21 cellular contexts compared by ENCODE assay signal in the genomic region with DNA sequence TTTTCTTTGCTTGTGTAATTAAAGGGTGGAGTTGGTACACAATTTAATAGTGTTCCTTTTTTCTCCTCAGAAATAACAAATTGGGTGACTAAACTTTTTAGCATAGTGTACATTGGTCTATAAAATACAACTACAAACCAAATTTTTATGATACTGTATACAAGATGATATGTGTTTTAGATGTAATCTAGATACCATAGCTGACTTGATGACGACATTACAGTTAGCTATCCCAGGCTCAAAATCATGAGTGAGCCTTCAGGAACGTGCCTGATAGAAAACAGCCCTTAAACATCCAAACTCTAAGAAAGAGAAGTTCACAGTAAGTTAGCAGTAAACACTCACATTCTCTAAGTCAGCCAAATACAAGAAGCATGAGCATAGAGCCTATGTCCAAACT.
A peak's percentile ranks its signal among the peaks of the same experiment; 100 is the strongest.
DNase-seq lines count a peak whose midpoint lies in the region; ATAC-seq and TF ChIP-seq lines count a peak whose summit lies in the region.
"Had no signal": no experiment of that assay in that cellular context is flagged by ENCODE, and none has a peak within 500 bp of the region (broad histone marks: within the 10 kb centered on the region; RNA-seq: fewer than 3 reads in every experiment).

No MANE protein-coding gene starts in this region.

- CTCF ChIA-PET in OCI-LY7 (lab: Charles Lee; ENCODE audit: unreplicated experiment) = no interaction called here
- CTCF ChIA-PET in naive thymus-derived CD4-positive, alpha-beta T cell (lab: Charles Lee) = no interaction called here

- no peaks in the 10 kb centered on the region for H3K27me3 ChIP-seq in SJCRH30
- no peaks in the 10 kb centered on the region for H3K27me3 ChIP-seq in naive thymus-derived CD4-positive, alpha-beta T cell (ENCODE audit: control insufficient read depth in 2 of 2, insufficient read depth in 2 of 2, low read length in 2 of 2)
- H3K27me3 ChIP-seq: adrenal gland, heart right ventricle, right atrium auricular region, SJSA1 had no signal

- H3K27ac Mint-ChIP-seq in naive thymus-derived CD4-positive, alpha-beta T cell = no peak overlapping the region
- H3K27ac Mint-ChIP-seq: stimulated activated naive B cell treated with anti-CD40 and anti-IgM and Interleukin-4, amounts not matched to agents 10 μg/mL and 1 μg/mL and 100 μg/mL, for 72 hours had no signal

- no peak overlapping the region for H3K4me2 ChIP-seq in OCI-LY7 (ENCODE audit: low read length)

- peak overlapping the region; percentile 57 for H2AFZ ChIP-seq in OCI-LY7 (ENCODE audit: low read length)

- H3K9me3 ChIP-seq in OCI-LY7 (ENCODE audit: low read length) = peaks cover 48% of the 10 kb centered on the region
- H3K9me3 ChIP-seq in SJCRH30 (replicated peaks) = no peaks in the 10 kb centered on the region
- no peaks in the 10 kb centered on the region for H3K9me3 ChIP-seq in naive thymus-derived CD4-positive, alpha-beta T cell (ENCODE audit: control insufficient read depth in 2 of 3, low read length in 3 of 3)
- H3K9me3 ChIP-seq: adrenal gland, right atrium auricular region, SJSA1 had no signal

- intact Hi-C loops in OCI-LY7 (cut with micrococcal nuclease; ENCODE audit: unreplicated experiment) = no loop called here
- intact Hi-C loops in naive thymus-derived CD4-positive, alpha-beta T cell (cut with micrococcal nuclease) = loop anchor here (5.0 kb wide), 2 partner anchors 34 to 36 kb away; no protein-coding TSS in a partner anchor

- no peaks in the 10 kb centered on the region for H3K4me1 ChIP-seq in OCI-LY7 (ENCODE audit: insufficient read depth, low read length, poor library complexity, severe bottlenecking)
- H3K4me1 ChIP-seq in SJCRH30 = no peaks in the 10 kb centered on the region
- no peaks in the 10 kb centered on the region for H3K4me1 ChIP-seq in naive thymus-derived CD4-positive, alpha-beta T cell (ENCODE audit: control insufficient read depth in 2 of 2, insufficient read depth in 2 of 2, low read length in 2 of 2)
- H3K4me1 ChIP-seq: adrenal gland, heart right ventricle, right atrium auricular region, SJSA1 had no signal

- H3K79me2 ChIP-seq in OCI-LY7 (ENCODE audit: insufficient read depth, low read depth, low read length) = no peaks in the 10 kb centered on the region

- no peaks in the 10 kb centered on the region for H4K20me1 ChIP-seq in OCI-LY7 (ENCODE audit: insufficient read depth, low read length)

- H3K27ac ChIP-seq in OCI-LY7 (ENCODE audit: low read depth, low read length, poor library complexity, severe bottlenecking) (no peak overlapping the region), SJCRH30 (no peak overlapping the region)
- no peak overlapping the region for H3K27ac ChIP-seq in naive thymus-derived CD4-positive, alpha-beta T cell (ENCODE audit: low read depth, low read length)
- H3K27ac ChIP-seq: adrenal gland, C4-2B, epithelial cell of prostate, heart right ventricle, right atrium auricular region, SJSA1 had no signal

- peaks cover 0 to 15% (median 0%) of the 10 kb centered on the region in 5 donors for H3K36me3 Mint-ChIP-seq in naive thymus-derived CD4-positive, alpha-beta T cell
- H3K36me3 Mint-ChIP-seq: stimulated activated naive B cell treated with anti-CD40 and anti-IgM and Interleukin-4, amounts not matched to agents 10 μg/mL and 1 μg/mL and 100 μg/mL, for 72 hours had no signal

- DNase-seq in GM04503 (ENCODE audit: low read depth) (peak; percentile 94), OCI-LY7 (ENCODE audit: low spot score) (no peak), fibroblast of pulmonary artery (ENCODE audit: low read depth) (peak; percentile 24), SJCRH30 (no peak), SHP77 (lab: John Stamatoyannopoulos, UW) (no peak), NCI-H2029 (lab: John Stamatoyannopoulos, UW) (no peak)
- DNase-seq in naive thymus-derived CD4-positive, alpha-beta T cell = no peak
- DNase-seq: activated CD4-positive, alpha-beta T cell treated with anti-CD3 and anti-CD28 coated beads, Interleukin-2, amount 50 U/mL, for 4 hours; activated gamma-delta T cell; adrenal gland; GF-D8; heart right ventricle; Kasumi-1; NCI-H1417; NCI-H69; stimulated activated naive B cell treated with anti-CD40 and anti-IgM and Interleukin-4, amounts not matched to agents 10 μg/mL and 1 μg/mL and 100 μg/mL, for 72 hours had no signal

- no peak overlapping the region for H3K4me3 ChIP-seq in OCI-LY7 (ENCODE audit: low read depth, low read length, poor library complexity, severe bottlenecking)
- no peak overlapping the region for H3K4me3 ChIP-seq in fibroblast of pulmonary artery (replicated peaks; ENCODE audit: low read depth, low read length)
- H3K4me3 ChIP-seq in SJCRH30 = no peak overlapping the region
- H3K4me3 ChIP-seq in naive thymus-derived CD4-positive, alpha-beta T cell (ENCODE audit: low read length) = no peak overlapping the region
- H3K4me3 ChIP-seq: adrenal gland, heart right ventricle, lung, right atrium auricular region, SJSA1 had no signal

- POLR2A ChIA-PET in OCI-LY7 (lab: Charles Lee) = interaction anchor here (0.9 to 9.7 kb wide), 5 partner anchors 8 to 90 kb away, joined by 3 to 157 read pairs (median 4); no protein-coding TSS in a partner anchor
- POLR2A ChIA-PET in naive thymus-derived CD4-positive, alpha-beta T cell (lab: Charles Lee) = interaction anchor here (0.8 to 1.8 kb wide), 2 partner anchors 16 to 26 kb away, joined by 4 to 6 read pairs; no protein-coding TSS in a partner anchor

- H3K4me3 Mint-ChIP-seq in naive thymus-derived CD4-positive, alpha-beta T cell = no peak overlapping the region
- H3K4me3 Mint-ChIP-seq: stimulated activated naive B cell treated with anti-CD40 and anti-IgM and Interleukin-4, amounts not matched to agents 10 μg/mL and 1 μg/mL and 100 μg/mL, for 72 hours had no signal

- no peaks in the 10 kb centered on the region for H3K9me2 ChIP-seq in OCI-LY7 (ENCODE audit: insufficient read depth, low read length)

- no peaks in the 10 kb centered on the region for H3K27me3 Mint-ChIP-seq in naive thymus-derived CD4-positive, alpha-beta T cell
- H3K27me3 Mint-ChIP-seq: stimulated activated naive B cell treated with anti-CD40 and anti-IgM and Interleukin-4, amounts not matched to agents 10 μg/mL and 1 μg/mL and 100 μg/mL, for 72 hours had no signal

- BruUV-seq in OCI-LY7 (replicated peaks; lab: Mats Ljungman, UMichigan) = no TSS peak

- no peak for ATAC-seq in naive thymus-derived CD4-positive, alpha-beta T cell
- ATAC-seq: heart right ventricle; stimulated activated naive B cell treated with anti-CD40 and anti-IgM and Interleukin-4, amounts not matched to agents 10 μg/mL and 1 μg/mL and 100 μg/mL, for 72 hours had no signal

- TF ChIP-seq CTCF in OCI-LY7 (conservative IDR thresholded peaks at IDR 0.05; ENCODE audit: low read length) = no peak
- no peak for TF ChIP-seq CTCF in fibroblast of pulmonary artery (IDR thresholded peaks at IDR 0.05; ENCODE audit: low read length, missing control alignments)

- H3K36me3 ChIP-seq in OCI-LY7 (ENCODE audit: insufficient read depth, low read length) (peaks cover 5% of the 10 kb centered on the region; the same call in 1 of the 2 replicates), SJCRH30 (no peaks in the 10 kb centered on the region)
- no peaks in the 10 kb centered on the region for H3K36me3 ChIP-seq in naive thymus-derived CD4-positive, alpha-beta T cell (ENCODE audit: control insufficient read depth in 2 of 3, insufficient read depth in 3 of 3, low read length in 3 of 3)
- H3K36me3 ChIP-seq: adrenal gland, heart right ventricle, right atrium auricular region, SJSA1 had no signal

- peaks cover 0 to 12% (median 5%) of the 10 kb centered on the region in 11 donors for H3K9me3 Mint-ChIP-seq in naive thymus-derived CD4-positive, alpha-beta T cell

- peaks cover 0 to 15% (median 9%) of the 10 kb centered on the region in 7 donors for H3K4me1 Mint-ChIP-seq in naive thymus-derived CD4-positive, alpha-beta T cell

Comparison
In these comparisons a context has a peak if more than half of its experiments do, and no peak if none do; other contexts are left out.
1. DNase-seq: peak in GM04503 (single experiment) and fibroblast of pulmonary artery (single experiment); none in OCI-LY7 (single experiment), SJCRH30 (0 of 2), naive thymus-derived CD4-positive, alpha-beta T cell (0 of 9), SHP77 (0 of 2) and NCI-H2029 (single experiment).